8 cellular contexts compared by ENCODE assay signal in genomic region chr18:62399781-62400308, GRCh38.
A peak's percentile ranks its signal among the peaks of the same experiment; 100 is the strongest.
DNase-seq lines count a peak whose midpoint lies in the region; ATAC-seq and TF ChIP-seq lines count a peak whose summit lies in the region.

No MANE protein-coding gene starts in this region.

- no peaks in the 10 kb centered on the region for H3K9me1 ChIP-seq in IMR-90 (ENCODE audit: insufficient read depth, low read length)

- in situ Hi-C loops in IMR-90 (cut with MboI; ENCODE audit: low sequenced_read_pairs): no loop called here

- H3K23ac ChIP-seq in IMR-90 (ENCODE audit: low read depth, low read length): no peak overlapping the region

- no peak for TF ChIP-seq RAD21 in IMR-90 (IDR thresholded peaks at IDR 0.05; ENCODE audit: low read length)

- CTCF ChIA-PET in IMR-90 (lab: Yijun Ruan, JAX): interaction anchor here (0.5 kb wide), 1 partner anchor 1332 kb away, joined by 3 read pairs; no protein-coding TSS in a partner anchor
- CTCF ChIA-PET in CD4-positive, alpha-beta memory T cell (lab: Charles Lee; ENCODE audit: partially characterized antibody): interaction anchor here (1.4 kb wide), 1 partner anchor 26 kb away, joined by 3 read pairs; no protein-coding TSS in a partner anchor

- H3K4me2 ChIP-seq in IMR-90 (ENCODE audit: low read depth, low read length): no peak overlapping the region

- H2BK120ac ChIP-seq in IMR-90 (ENCODE audit: low read depth, low read length): no peak overlapping the region

- ATAC-seq in Right ventricle myocardium superior (ENCODE audit: poor library complexity): no peak
- ATAC-seq in IMR-90 (ENCODE audit: low read depth): no peak
- ATAC-seq in HG03196 (IDR thresholded peaks at IDR 0.05; ENCODE audit: unreplicated experiment): no peak

- H2AFZ ChIP-seq in IMR-90 (replicated peaks; ENCODE audit: low read length, poor library complexity): no peak overlapping the region

- H3K27ac ChIP-seq in cardiac muscle cell (no peak overlapping the region), IMR-90 (ENCODE audit: insufficient read depth, low read length) (no peak overlapping the region)
- H3K27ac ChIP-seq in CD4-positive, alpha-beta memory T cell (ENCODE audit: low read depth, low read length): no peak overlapping the region

- H3K14ac ChIP-seq in IMR-90 (replicated peaks; ENCODE audit: low read depth, low read length): no peak overlapping the region

- no peak overlapping the region for H2BK20ac ChIP-seq in IMR-90 (ENCODE audit: low read depth, low read length)

- no peak overlapping the region for H4K91ac ChIP-seq in IMR-90 (ENCODE audit: insufficient read depth, low read depth, low read length)

- no peak overlapping the region for H2AK5ac ChIP-seq in IMR-90 (ENCODE audit: low read depth, low read length)

- H4K5ac ChIP-seq in IMR-90 (ENCODE audit: low read depth, low read length): no peak overlapping the region

- intact Hi-C loops in Right ventricle myocardium superior (cut with DNase I) (no loop called here), IMR-90 (cut with micrococcal nuclease) (no loop called here)
- intact Hi-C loops in activated T-helper 2 cell treated with anti-CD3 and anti-CD28 coated beads, Interferon-gamma antibody, Interleukin-2, Interleukin-4, amounts not matched to agents 10 μg/mL and 5 μg/mL and 100 μg/mL, durations not matched to agents 14 hours and 24 hours and 36 hours (cut with micrococcal nuclease): loop anchor here (2.0 kb wide), 1 partner anchor 53 kb away; no protein-coding TSS in a partner anchor
- intact Hi-C loops in CD4-positive, alpha-beta memory T cell (cut with micrococcal nuclease): no loop called here

- no peak overlapping the region for H4K8ac ChIP-seq in IMR-90 (ENCODE audit: low read depth in 2 of 2, low read length in 2 of 2)

- H2BK15ac ChIP-seq in IMR-90 (ENCODE audit: low read depth, low read length): no peak overlapping the region

- no peaks in the 10 kb centered on the region for H3K27me3 Mint-ChIP-seq in activated T-helper 2 cell treated with anti-CD3 and anti-CD28 coated beads, Interferon-gamma antibody, Interleukin-2, Interleukin-4, amounts not matched to agents 10 μg/mL and 5 μg/mL and 100 μg/mL, durations not matched to agents 14 hours and 24 hours and 36 hours (ENCODE audit: low read depth)
- H3K27me3 Mint-ChIP-seq in CD4-positive, alpha-beta memory T cell: peaks cover 2% of the 10 kb centered on the region in 2 donors

- H3K9me3 ChIP-seq in cardiac muscle cell (ENCODE audit: low read depth): no peaks in the 10 kb centered on the region
- no peaks in the 10 kb centered on the region for H3K9me3 ChIP-seq in IMR-90 (ENCODE audit: control insufficient read depth, insufficient read depth, low read length)
- no peaks in the 10 kb centered on the region for H3K9me3 ChIP-seq in CD4-positive, alpha-beta memory T cell (ENCODE audit: control insufficient read depth in 1 of 2, low read length in 2 of 2)

- H3K4me1 Mint-ChIP-seq in activated T-helper 2 cell treated with anti-CD3 and anti-CD28 coated beads, Interferon-gamma antibody, Interleukin-2, Interleukin-4, amounts not matched to agents 10 μg/mL and 5 μg/mL and 100 μg/mL, durations not matched to agents 14 hours and 24 hours and 36 hours (ENCODE audit: low read depth): peaks cover 60% of the 10 kb centered on the region
- H3K4me1 Mint-ChIP-seq in CD4-positive, alpha-beta memory T cell: no peaks in the 10 kb centered on the region

- H3K4me3 Mint-ChIP-seq in activated T-helper 2 cell treated with anti-CD3 and anti-CD28 coated beads, Interferon-gamma antibody, Interleukin-2, Interleukin-4, amounts not matched to agents 10 μg/mL and 5 μg/mL and 100 μg/mL, durations not matched to agents 14 hours and 24 hours and 36 hours (ENCODE audit: low read depth): no peak overlapping the region
- H3K4me3 Mint-ChIP-seq in CD4-positive, alpha-beta memory T cell: no peak overlapping the region

- no peak overlapping the region for H3K4ac ChIP-seq in IMR-90 (ENCODE audit: low read depth, low read length)

- peak; percentile 12 for TF ChIP-seq CTCF in cardiac muscle cell (IDR thresholded peaks at IDR 0.05; ENCODE audit: low read depth, low read length)
- 0 out of 2 replicates have a peak, but pooled peaks have one; percentile 1 for TF ChIP-seq CTCF in IMR-90 (conservative IDR thresholded peaks at IDR 0.05; ENCODE audit: low read depth, low read length)
- peak; percentile 68 for TF ChIP-seq CTCF in retinal pigment epithelial cell (conservative IDR thresholded peaks at IDR 0.05; ENCODE audit: low read depth, low read length)

- no peak overlapping the region for H3K18ac ChIP-seq in IMR-90 (ENCODE audit: low read depth, low read length)

- POLR2A ChIA-PET in IMR-90 (lab: Charles Lee; ENCODE audit: unreplicated experiment): no interaction called here
- POLR2A ChIA-PET in CD4-positive, alpha-beta memory T cell (lab: Charles Lee; ENCODE audit: partially characterized antibody): no interaction called here

- no peak for TF ChIP-seq POLR2A in IMR-90 (IDR thresholded peaks at IDR 0.05; ENCODE audit: low read depth, low read length)

- H2AK9ac ChIP-seq in IMR-90 (replicated peaks; ENCODE audit: low read depth, low read length, poor library complexity): no peak overlapping the region

- H2BK5ac ChIP-seq in IMR-90 (ENCODE audit: low read depth, low read length, poor library complexity, severe bottlenecking): no peak overlapping the region

- no peaks in the 10 kb centered on the region for H3K27me3 ChIP-seq in cardiac muscle cell
- peaks cover 11% of the 10 kb centered on the region for H3K27me3 ChIP-seq in IMR-90 (ENCODE audit: control insufficient read depth, insufficient read depth, low read length)
- no peaks in the 10 kb centered on the region for H3K27me3 ChIP-seq in CD4-positive, alpha-beta memory T cell (ENCODE audit: insufficient read depth, low read length)

- no peaks in the 10 kb centered on the region for H4K20me1 ChIP-seq in IMR-90 (ENCODE audit: insufficient read depth, low read length)

- WGBS in IMR-90 (ENCODE audit: extremely low coverage in 2 of 2, insufficient read length in 1 of 2), 2 experiments: 40% methylated on average over 1 of the region's 4 CpGs; no CpG with 5 or more reads in 1 of the 2 experiments

- H3K9me3 Mint-ChIP-seq in activated T-helper 2 cell treated with anti-CD3 and anti-CD28 coated beads, Interferon-gamma antibody, Interleukin-2, Interleukin-4, amounts not matched to agents 10 μg/mL and 5 μg/mL and 100 μg/mL, durations not matched to agents 14 hours and 24 hours and 36 hours: peaks cover 11% of the 10 kb centered on the region
- H3K9me3 Mint-ChIP-seq in CD4-positive, alpha-beta memory T cell: no peaks in the 10 kb centered on the region

- no TSS peak for BruUV-seq in IMR-90 (replicated peaks; lab: Mats Ljungman, UMichigan)

- no peak overlapping the region for H3K4me3 ChIP-seq in cardiac muscle cell
- H3K4me3 ChIP-seq in IMR-90 (ENCODE audit: insufficient read depth, low read depth, low read length): no peak overlapping the region
- no peak overlapping the region for H3K4me3 ChIP-seq in retinal pigment epithelial cell (ENCODE audit: low read length)
- no peak overlapping the region for H3K4me3 ChIP-seq in CD4-positive, alpha-beta memory T cell (ENCODE audit: low read length in 2 of 2)

- H3K27ac Mint-ChIP-seq in activated T-helper 2 cell treated with anti-CD3 and anti-CD28 coated beads, Interferon-gamma antibody, Interleukin-2, Interleukin-4, amounts not matched to agents 10 μg/mL and 5 μg/mL and 100 μg/mL, durations not matched to agents 14 hours and 24 hours and 36 hours: peak overlapping the region; percentile 20
- H3K27ac Mint-ChIP-seq in CD4-positive, alpha-beta memory T cell: peak overlapping the region in 2 of 7 donors; percentile 6 to 44

- dilution Hi-C loops in IMR-90 (cut with HindIII; ENCODE audit: low sequenced_read_pairs, unreplicated experiment): no loop called here

- H3K4me1 ChIP-seq in cardiac muscle cell (ENCODE audit: low read depth) (no peaks in the 10 kb centered on the region), IMR-90 (ENCODE audit: control insufficient read depth, insufficient read depth, low read length) (no peaks in the 10 kb centered on the region)
- H3K4me1 ChIP-seq in CD4-positive, alpha-beta memory T cell (ENCODE audit: insufficient read depth, low read length): no peaks in the 10 kb centered on the region

- peaks cover 5% of the 10 kb centered on the region for H3K36me3 Mint-ChIP-seq in activated T-helper 2 cell treated with anti-CD3 and anti-CD28 coated beads, Interferon-gamma antibody, Interleukin-2, Interleukin-4, amounts not matched to agents 10 μg/mL and 5 μg/mL and 100 μg/mL, durations not matched to agents 14 hours and 24 hours and 36 hours (ENCODE audit: low read depth)
- H3K36me3 Mint-ChIP-seq in CD4-positive, alpha-beta memory T cell: no peaks in the 10 kb centered on the region

- DNase-seq in cardiac muscle cell (ENCODE audit: low read depth in 1 of 2, low spot score in 1 of 2): peak in 1 of 2 donors; percentile 2
- no peak for DNase-seq in Right ventricle myocardium superior
- no peak for DNase-seq in IMR-90
- no peak for DNase-seq in activated T-helper 2 cell treated with anti-CD3 and anti-CD28 coated beads, Interferon-gamma antibody, Interleukin-2, Interleukin-4, amounts not matched to agents 10 μg/mL and 5 μg/mL and 100 μg/mL, durations not matched to agents 14 hours and 24 hours and 36 hours (ENCODE audit: low spot score)
- no peak for DNase-seq in retinal pigment epithelial cell (ENCODE audit: low read depth)
- no peak for DNase-seq in CD4-positive, alpha-beta memory T cell
- no peak for DNase-seq in inferior parietal cortex (ENCODE audit: extremely low spot score)

- no peak overlapping the region for H3K56ac ChIP-seq in IMR-90 (ENCODE audit: extremely low read depth, insufficient read depth, low read length)

- no peaks in the 10 kb centered on the region for H3K36me3 ChIP-seq in cardiac muscle cell
- H3K36me3 ChIP-seq in IMR-90 (ENCODE audit: control insufficient read depth, insufficient read depth, low read length): no peaks in the 10 kb centered on the region
- no peaks in the 10 kb centered on the region for H3K36me3 ChIP-seq in CD4-positive, alpha-beta memory T cell (ENCODE audit: insufficient read depth, low read length)

- no peaks in the 10 kb centered on the region for H3K79me1 ChIP-seq in IMR-90 (ENCODE audit: low read depth in 1 of 2, low read length in 2 of 2)

- no peak overlapping the region for H3K9ac ChIP-seq in IMR-90 (ENCODE audit: low read depth, low read length)

TF ChIP-seq in IMR-90, 13 proteins besides CTCF, POLR2A, EP300 and RAD21:
- TF ChIP-seq USF2 (IDR thresholded peaks at IDR 0.05; ENCODE audit: low read depth, low read length): no peak
- no peak for TF ChIP-seq BHLHE40 (IDR thresholded peaks at IDR 0.05; ENCODE audit: low read depth, low read length)

Comparison
In these comparisons a context has a peak if more than half of its experiments do, and no peak if none do; other contexts are left out.
1. CTCF ChIP-seq: peak in every context shown above with its lines; median percentile 68 in retinal pigment epithelial cell; 12 in cardiac muscle cell; 1 in IMR-90.